13 cellular contexts compared by ENCODE assay signal in the genomic region with DNA sequence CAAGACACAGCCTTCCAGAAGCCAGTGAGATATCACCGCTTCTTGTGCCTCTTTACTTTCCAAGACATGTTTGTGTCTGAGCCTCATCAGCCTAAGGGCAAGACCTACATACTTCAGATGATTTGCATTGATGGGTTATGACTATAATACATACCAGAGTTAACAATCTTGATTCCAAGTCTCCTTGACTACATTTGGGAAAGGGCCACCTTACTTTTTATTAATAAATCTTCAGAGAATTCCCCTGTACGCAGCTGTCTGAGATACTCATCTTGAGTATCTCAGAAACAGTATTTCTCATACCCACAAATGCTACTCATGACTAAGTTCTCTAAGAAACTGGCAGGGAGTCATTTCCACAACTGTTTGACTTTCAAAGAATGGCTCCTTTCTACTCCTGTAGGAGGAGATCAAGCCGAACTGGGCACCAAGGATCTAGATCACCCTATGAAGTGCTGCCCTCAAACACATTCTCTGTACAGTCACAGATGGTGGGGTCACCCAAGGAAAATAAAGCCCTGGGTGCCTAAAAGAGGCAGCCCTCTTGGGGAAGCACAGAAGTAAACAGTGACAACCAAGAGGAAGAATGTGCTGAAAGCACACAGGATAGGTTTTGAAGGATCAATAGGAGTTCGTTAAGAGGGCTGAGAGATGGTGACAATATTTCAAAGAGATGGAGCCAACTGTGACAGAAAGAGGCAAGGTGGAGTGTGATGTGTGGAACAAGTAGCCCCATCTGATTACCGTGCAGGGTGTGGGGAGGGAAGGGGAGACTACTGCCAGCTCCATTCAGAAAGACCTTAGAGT.
DNase-seq lines count a peak whose midpoint lies in the region; ATAC-seq and TF ChIP-seq lines count a peak whose summit lies in the region.
"Had no signal": no experiment of that assay in that cellular context is flagged by ENCODE, and none has a peak within 500 bp of the region (broad histone marks: within the 10 kb centered on the region; RNA-seq: fewer than 3 reads in every experiment).

No MANE protein-coding gene starts in this region.

- H3K27ac ChIP-seq in PC-9 (peak overlapping the region; percentile 70), esophagus muscularis mucosa (replicated peaks in 1 of 4) (peak overlapping the region in 3 of 4 donors; percentile 27 to 58 (median 35))
- H3K27ac ChIP-seq: spleen had no signal

- H2AFZ ChIP-seq in PC-9, result no peak overlapping the region

- POLR2A ChIA-PET in activated CD4-positive, alpha-beta memory T cell treated with anti-CD3 and anti-CD28 coated beads for 36 hours (lab: Charles Lee), result no interaction called here
- POLR2A ChIA-PET in activated CD4-positive, alpha-beta memory T cell treated with anti-CD3 and anti-CD28 coated beads, Interleukin-2, amount 10 ng/mL, durations not matched to agents 7 days and 5 days (lab: Charles Lee), result no interaction called here
- POLR2A ChIA-PET in PC-9 (lab: Charles Lee; ENCODE audit: unreplicated experiment) (interaction anchor here (0.7 kb wide), 1 partner anchor 407 kb away, joined by 6 read pairs; no protein-coding TSS in a partner anchor), HEK293T (lab: Yijun Ruan, JAX) (no interaction called here)

- peaks cover 36% of the 10 kb centered on the region for H3K4me1 Mint-ChIP-seq in activated CD4-positive, alpha-beta memory T cell treated with anti-CD3 and anti-CD28 coated beads for 36 hours (ENCODE audit: low read depth)
- H3K4me1 Mint-ChIP-seq in activated CD4-positive, alpha-beta memory T cell treated with anti-CD3 and anti-CD28 coated beads, Interleukin-2, amount 10 ng/mL, durations not matched to agents 7 days and 5 days, result peaks cover 30% of the 10 kb centered on the region

- H4K20me1 ChIP-seq in PC-9 (ENCODE audit: insufficient read depth), result no peaks in the 10 kb centered on the region

- ATAC-seq in GM21825 (IDR thresholded peaks at IDR 0.05; ENCODE audit: unreplicated experiment), result no peak

- no peak overlapping the region for H3K4me3 ChIP-seq in PC-9
- H3K4me3 ChIP-seq in esophagus muscularis mucosa, result no peak overlapping the region
- no peak overlapping the region for H3K4me3 ChIP-seq in skeletal muscle cell (ENCODE audit: low read depth, low read length)
- H3K4me3 ChIP-seq: spleen had no signal

- peaks cover 41% of the 10 kb centered on the region for H3K4me1 ChIP-seq in PC-9 (replicated peaks; ENCODE audit: insufficient read depth)
- peaks cover 10 to 54% (median 42%) of the 10 kb centered on the region in 4 donors for H3K4me1 ChIP-seq in esophagus muscularis mucosa

- H3K4me3 Mint-ChIP-seq in activated CD4-positive, alpha-beta memory T cell treated with anti-CD3 and anti-CD28 coated beads for 36 hours, result no peak overlapping the region
- H3K4me3 Mint-ChIP-seq in activated CD4-positive, alpha-beta memory T cell treated with anti-CD3 and anti-CD28 coated beads, Interleukin-2, amount 10 ng/mL, durations not matched to agents 7 days and 5 days, result no peak overlapping the region

- H3K9me3 Mint-ChIP-seq in activated CD4-positive, alpha-beta memory T cell treated with anti-CD3 and anti-CD28 coated beads for 36 hours, result peaks cover 3% of the 10 kb centered on the region
- no peaks in the 10 kb centered on the region for H3K9me3 Mint-ChIP-seq in activated CD4-positive, alpha-beta memory T cell treated with anti-CD3 and anti-CD28 coated beads, Interleukin-2, amount 10 ng/mL, durations not matched to agents 7 days and 5 days

- peak overlapping the region; percentile 42 for H3K4me2 ChIP-seq in PC-9

- BruUV-seq in PC-9 (replicated peaks; lab: Mats Ljungman, UMichigan), result no TSS peak

- no peaks in the 10 kb centered on the region for H3K36me3 ChIP-seq in PC-9 (ENCODE audit: low read depth)
- H3K36me3 ChIP-seq in esophagus muscularis mucosa, result no peaks in the 10 kb centered on the region
- H3K36me3 ChIP-seq: spleen had no signal

- H3K27me3 ChIP-seq in PC-9 (ENCODE audit: insufficient read depth, low read depth) (no peaks in the 10 kb centered on the region), esophagus muscularis mucosa (no peaks in the 10 kb centered on the region)
- H3K27me3 ChIP-seq: BE2C, spleen had no signal

- WGBS in esophagus muscularis mucosa, result 82% methylated on average over 5 of the region's 5 CpGs

- peaks cover 21% of the 10 kb centered on the region for H3K27me3 Mint-ChIP-seq in activated CD4-positive, alpha-beta memory T cell treated with anti-CD3 and anti-CD28 coated beads for 36 hours
- peaks cover 6% of the 10 kb centered on the region for H3K27me3 Mint-ChIP-seq in activated CD4-positive, alpha-beta memory T cell treated with anti-CD3 and anti-CD28 coated beads, Interleukin-2, amount 10 ng/mL, durations not matched to agents 7 days and 5 days

- CTCF ChIA-PET in activated CD4-positive, alpha-beta memory T cell treated with anti-CD3 and anti-CD28 coated beads for 36 hours (lab: Charles Lee), result no interaction called here
- CTCF ChIA-PET in activated CD4-positive, alpha-beta memory T cell treated with anti-CD3 and anti-CD28 coated beads, Interleukin-2, amount 10 ng/mL, durations not matched to agents 7 days and 5 days (lab: Charles Lee), result no interaction called here
- CTCF ChIA-PET in PC-9 (lab: Charles Lee), result interaction anchor here (0.7 kb wide), 1 partner anchor 20 kb away, joined by 6 read pairs; no protein-coding TSS in a partner anchor
- CTCF ChIA-PET in HEK293T (lab: Yijun Ruan, JAX), result interaction anchor here (0.7 to 0.9 kb wide), 2 partner anchors 17 to 20 kb away, joined by 3 to 5 read pairs; no protein-coding TSS in a partner anchor

- peak overlapping the region; percentile 21 for H3K27ac Mint-ChIP-seq in activated CD4-positive, alpha-beta memory T cell treated with anti-CD3 and anti-CD28 coated beads for 36 hours
- no peak overlapping the region for H3K27ac Mint-ChIP-seq in activated CD4-positive, alpha-beta memory T cell treated with anti-CD3 and anti-CD28 coated beads, Interleukin-2, amount 10 ng/mL, durations not matched to agents 7 days and 5 days

- TF ChIP-seq POLR2A in esophagus muscularis mucosa (IDR thresholded peaks at IDR 0.05; ENCODE audit: low read depth), result no peak

- H3K79me2 ChIP-seq in PC-9 (ENCODE audit: low read depth), result no peaks in the 10 kb centered on the region

- no peaks in the 10 kb centered on the region; the same call in 1 of the 2 replicates for H3K9me3 ChIP-seq in PC-9 (ENCODE audit: insufficient read depth, low read depth)
- H3K9me3 ChIP-seq in esophagus muscularis mucosa, result no peaks in the 10 kb centered on the region
- H3K9me3 ChIP-seq: BE2C, spleen had no signal

- TF ChIP-seq EP300 in esophagus muscularis mucosa (IDR thresholded peaks at IDR 0.05), result no peak

- no peak for TF ChIP-seq CTCF in PC-9 (conservative IDR thresholded peaks at IDR 0.05)
- TF ChIP-seq CTCF in esophagus muscularis mucosa (IDR thresholded peaks at IDR 0.05), result no peak

- peak; percentile 30 for DNase-seq in activated CD4-positive, alpha-beta memory T cell treated with anti-CD3 and anti-CD28 coated beads for 36 hours
- no peak for DNase-seq in activated CD4-positive, alpha-beta memory T cell treated with anti-CD3 and anti-CD28 coated beads, Interleukin-2, amount 10 ng/mL, durations not matched to agents 7 days and 5 days
- DNase-seq in PC-9, result peak; percentile 54 to 96
- no peak for DNase-seq in esophagus muscularis mucosa (ENCODE audit: extremely low spot score)
- DNase-seq in skeletal muscle cell (ENCODE audit: low read depth), result peak; percentile 50
- DNase-seq in superior temporal gyrus (ENCODE audit: extremely low spot score), result no peak
- no peak for DNase-seq in HEK293T (ENCODE audit: extremely low spot score)
- DNase-seq: BE2C; mesendoderm; MV-4-11; spleen; stimulated activated naive CD4-positive, alpha-beta T cell had no signal

- H3F3A ChIP-seq in PC-9 (ENCODE audit: insufficient read depth, low read depth), result peaks cover 9% of the 10 kb centered on the region

- peaks cover 3% of the 10 kb centered on the region for H3K36me3 Mint-ChIP-seq in activated CD4-positive, alpha-beta memory T cell treated with anti-CD3 and anti-CD28 coated beads for 36 hours
- H3K36me3 Mint-ChIP-seq in activated CD4-positive, alpha-beta memory T cell treated with anti-CD3 and anti-CD28 coated beads, Interleukin-2, amount 10 ng/mL, durations not matched to agents 7 days and 5 days (ENCODE audit: low read depth), result peaks cover 4% of the 10 kb centered on the region

- H3K9me2 ChIP-seq in PC-9 (ENCODE audit: insufficient read depth), result no peaks in the 10 kb centered on the region

- intact Hi-C loops in activated CD4-positive, alpha-beta memory T cell treated with anti-CD3 and anti-CD28 coated beads for 36 hours (cut with micrococcal nuclease), result loop anchor here (1.0 to 5.0 kb wide), 4 partner anchors 21 to 259 kb away; no protein-coding TSS in a partner anchor
- intact Hi-C loops in PC-9 (cut with micrococcal nuclease; ENCODE audit: unreplicated experiment) (loop anchor here (1.0 to 10.0 kb wide), 2 partner anchors 304 to 573 kb away; no protein-coding TSS in a partner anchor), esophagus muscularis mucosa (cut with DNase I) (no loop called here)

TF ChIP-seq in HEK293T, 16 proteins besides CTCF, POLR2A, EP300 and RAD21:
- TF ChIP-seq ELF4 (IDR thresholded peaks at IDR 0.05) (no peak), ZNF384 (IDR thresholded peaks at IDR 0.05) (no peak), BHLHE40 (IDR thresholded peaks at IDR 0.05; ENCODE audit: borderline replicate concordance) (no peak), ARNT (IDR thresholded peaks at IDR 0.05) (no peak), TARDBP (IDR thresholded peaks at IDR 0.05) (no peak), NFRKB (IDR thresholded peaks at IDR 0.05) (no peak)

Comparison
In these comparisons a context has a peak if more than half of its experiments do, and no peak if none do; other contexts are left out.
1. DNase-seq: peak in activated CD4-positive, alpha-beta memory T cell treated with anti-CD3 and anti-CD28 coated beads for 36 hours (single experiment), PC-9 (2 of 2) and skeletal muscle cell (single experiment); none in activated CD4-positive, alpha-beta memory T cell treated with anti-CD3 and anti-CD28 coated beads, Interleukin-2, amount 10 ng/mL, durations not matched to agents 7 days and 5 days (single experiment), esophagus muscularis mucosa (single experiment), superior temporal gyrus (single experiment) and HEK293T (single experiment).
2. CTCF ChIA-PET loops: an anchor here in PC-9 (0.7 kb wide) and HEK293T (0.7 to 0.9 kb wide); none called in activated CD4-positive, alpha-beta memory T cell treated with anti-CD3 and anti-CD28 coated beads for 36 hours and activated CD4-positive, alpha-beta memory T cell treated with anti-CD3 and anti-CD28 coated beads, Interleukin-2, amount 10 ng/mL, durations not matched to agents 7 days and 5 days.